ENCODE assay signal across 9 cellular contexts in the genomic region with DNA sequence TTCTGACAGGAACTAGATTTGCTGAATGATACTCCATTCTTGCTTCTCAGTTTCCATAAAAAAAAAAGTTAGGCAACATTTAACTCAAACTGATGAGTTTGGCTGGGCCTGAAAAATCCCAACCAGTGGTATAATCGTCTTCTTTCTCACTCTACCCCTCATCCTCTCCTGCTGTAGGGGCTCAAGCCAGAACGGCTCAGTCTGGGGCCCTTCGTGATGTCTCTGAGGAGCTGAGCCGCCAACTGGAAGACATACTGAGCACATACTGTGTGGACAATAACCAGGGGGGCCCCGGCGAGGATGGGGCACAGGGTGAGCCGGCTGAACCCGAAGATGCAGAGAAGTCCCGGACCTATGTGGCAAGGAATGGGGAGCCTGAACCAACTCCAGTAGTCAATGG. TPM values are rescaled to one million over a fixed set of nuclear protein-coding genes. Genes with fewer than 3 reads are reported as not detected.
A peak's percentile ranks its signal among the peaks of the same experiment; 100 is the strongest.
DNase-seq lines count a peak whose midpoint lies in the region; ATAC-seq, FAIRE-seq and TF ChIP-seq lines count a peak whose summit lies in the region.
"Had no signal": no experiment of that assay in that cellular context is flagged by ENCODE, and none has a peak within 500 bp of the region (broad histone marks: within the 10 kb centered on the region; RNA-seq: fewer than 3 reads in every experiment).

No MANE protein-coding gene starts in this region.

- no peak overlapping the region for H2BK12ac ChIP-seq in trophoblast cell (ENCODE audit: low read length)

- H4K91ac ChIP-seq in trophoblast cell (ENCODE audit: low read depth, low read length), result no peak overlapping the region

- H3K79me2 ChIP-seq in PC-3 (ENCODE audit: low read length), result peaks cover 57% of the 10 kb centered on the region
- peaks cover 50% of the 10 kb centered on the region for H3K79me2 ChIP-seq in endothelial cell of umbilical vein (ENCODE audit: control insufficient read depth, insufficient read depth, low read length)
- peaks cover 8% of the 10 kb centered on the region for H3K79me2 ChIP-seq in trophoblast cell (ENCODE audit: control insufficient read depth, insufficient read depth, low read length, poor library complexity)

- H4K20me1 ChIP-seq in PC-3 (ENCODE audit: low read length) (peaks cover 12% of the 10 kb centered on the region; the same call in 1 of the 2 replicates), endothelial cell of umbilical vein (replicated peaks; ENCODE audit: control insufficient read depth, extremely low read depth, insufficient read depth, low read length) (no peaks in the 10 kb centered on the region)

- peak overlapping the region; percentile 95 for H3K4me3 Mint-ChIP-seq in Calu3 (ENCODE audit: low read depth, unreplicated experiment)

- no peaks in the 10 kb centered on the region for H3K9me3 Mint-ChIP-seq in Calu3 (ENCODE audit: low read depth, unreplicated experiment)

- H2AFZ ChIP-seq in PC-3 (ENCODE audit: low read length), result no peak overlapping the region
- no peak overlapping the region for H2AFZ ChIP-seq in endothelial cell of umbilical vein (ENCODE audit: low read depth, low read length)
- no peak overlapping the region for H2AFZ ChIP-seq in trophoblast cell (ENCODE audit: insufficient read depth, low read length, poor library complexity)

- ATAC-seq in PC-3 (no peak), GM21737 (IDR thresholded peaks at IDR 0.05; ENCODE audit: unreplicated experiment) (no peak), GM21529 (IDR thresholded peaks at IDR 0.05; ENCODE audit: unreplicated experiment) (no peak), GM19467 (IDR thresholded peaks at IDR 0.05; ENCODE audit: unreplicated experiment) (no peak)

- H3K27me3 Mint-ChIP-seq in Calu3 (ENCODE audit: unreplicated experiment), result no peaks in the 10 kb centered on the region

- H3K36me3 ChIP-seq in PC-3 (ENCODE audit: low read depth, low read length) (peaks cover 26% of the 10 kb centered on the region), endothelial cell of umbilical vein (ENCODE audit: control insufficient read depth in 2 of 2, extremely low read depth in 1 of 2, insufficient read depth in 2 of 2, low read length in 2 of 2) (peaks cover 12 to 14% of the 10 kb centered on the region in 2 experiments), trophoblast cell (ENCODE audit: control insufficient read depth in 1 of 2, insufficient read depth in 2 of 2, low read length in 2 of 2) (peaks cover 16 to 24% of the 10 kb centered on the region in 2 experiments)

- H3K9me3 ChIP-seq in PC-3 (ENCODE audit: low read length), result no peaks in the 10 kb centered on the region
- no peaks in the 10 kb centered on the region for H3K9me3 ChIP-seq in endothelial cell of umbilical vein (replicated peaks; ENCODE audit: control insufficient read depth, insufficient read depth, low read length)
- no peaks in the 10 kb centered on the region for H3K9me3 ChIP-seq in trophoblast cell (ENCODE audit: insufficient read depth, low read depth, low read length)

- BruUV-seq in Calu3 (replicated peaks; lab: Mats Ljungman, UMichigan) (no TSS peak), PC-3 (replicated peaks; lab: Mats Ljungman, UMichigan) (no TSS peak), endothelial cell of umbilical vein (replicated peaks; lab: Mats Ljungman, UMichigan) (no TSS peak)

- H2BK5ac ChIP-seq in trophoblast cell (ENCODE audit: low read depth, low read length, poor library complexity), result no peak overlapping the region

- intact Hi-C loops in Calu3 (cut with micrococcal nuclease; ENCODE audit: unreplicated experiment), result no loop called here
- intact Hi-C loops in PC-3 (cut with micrococcal nuclease), result loop anchor here (2.0 kb wide), 1 partner anchor 20 kb away; a partner anchor contains a TSS
- intact Hi-C loops in endothelial cell of umbilical vein (cut with micrococcal nuclease), result loop anchor here (2.0 kb wide), 1 partner anchor 20 kb away; a partner anchor contains a TSS

- no peaks in the 10 kb centered on the region for H3K9me1 ChIP-seq in endothelial cell of umbilical vein (replicated peaks; ENCODE audit: control insufficient read depth, extremely low read depth, insufficient read depth, low read length)

- H3F3A ChIP-seq in PC-3 (ENCODE audit: low read length, unreplicated experiment), result no peaks in the 10 kb centered on the region

- peak overlapping the region; percentile 77 for H3K4ac ChIP-seq in trophoblast cell (ENCODE audit: low read depth, low read length)

- dilution Hi-C loops in endothelial cell of umbilical vein (cut with MboI; ENCODE audit: extremely low pct_ligation_motif_present, low sequenced_read_pairs), result no loop called here

- peaks cover 63% of the 10 kb centered on the region for H3K36me3 Mint-ChIP-seq in Calu3 (ENCODE audit: insufficient read depth, unreplicated experiment)

- no peak for TF ChIP-seq POLR2A in endothelial cell of umbilical vein (IDR thresholded peaks at IDR 0.05; ENCODE audit: low read depth, low read length)

- peak overlapping the region; percentile 96 for H3K27ac Mint-ChIP-seq in Calu3 (ENCODE audit: unreplicated experiment)

- no CpG with 5 or more reads among the region's 9 CpGs for WGBS in trophoblast cell (ENCODE audit: extremely low coverage, insufficient coverage, insufficient read length)

- H3K14ac ChIP-seq in trophoblast cell (ENCODE audit: low read length), result peak overlapping the region; percentile 24

- no peak overlapping the region for H3K18ac ChIP-seq in trophoblast cell (ENCODE audit: low read length)

- DNase-seq in Calu3 (no peak), PC-3 (no peak), endothelial cell of umbilical vein (ENCODE audit: low read depth, low spot score) (no peak), trophoblast cell (no peak), HEK293T (ENCODE audit: extremely low spot score) (no peak)

- no peak overlapping the region for H2AK5ac ChIP-seq in trophoblast cell (ENCODE audit: low read length)

- no peaks in the 10 kb centered on the region for H3K9me2 ChIP-seq in PC-3 (replicated peaks; ENCODE audit: low read length)

- peaks cover 18% of the 10 kb centered on the region for H3K4me1 ChIP-seq in PC-3 (ENCODE audit: insufficient read depth, low read length)
- peaks cover 22% of the 10 kb centered on the region for H3K4me1 ChIP-seq in endothelial cell of umbilical vein (ENCODE audit: control insufficient read depth, extremely low read depth, insufficient read depth, low read length)
- peaks cover 7 to 10% of the 10 kb centered on the region in 2 experiments for H3K4me1 ChIP-seq in trophoblast cell (ENCODE audit: control insufficient read depth in 1 of 2, insufficient read depth in 2 of 2, low read length in 2 of 2)

- no peak overlapping the region for H4K8ac ChIP-seq in trophoblast cell (ENCODE audit: low read depth, low read length)

- H3K4me2 ChIP-seq in PC-3 (ENCODE audit: low read length) (peak overlapping the region; percentile 86), endothelial cell of umbilical vein (ENCODE audit: insufficient read depth, low read length) (peak overlapping the region; percentile 96), trophoblast cell (ENCODE audit: low read length) (peak overlapping the region; percentile 0)

- peaks cover 9% of the 10 kb centered on the region for H3K79me1 ChIP-seq in trophoblast cell (ENCODE audit: low read length)

- CTCF ChIA-PET in Calu3 (lab: Charles Lee), result no interaction called here
- CTCF ChIA-PET in PC-3 (lab: Charles Lee), result interaction anchor here (0.6 kb wide), 1 partner anchor 43 kb away, joined by 8 read pairs; no protein-coding TSS in a partner anchor
- CTCF ChIA-PET in endothelial cell of umbilical vein (lab: Charles Lee), result interaction anchor here (1.1 to 2.3 kb wide), 2 partner anchors 35 to 73 kb away, joined by 6 to 13 read pairs; a partner anchor contains a TSS
- CTCF ChIA-PET in HEK293T (lab: Yijun Ruan, JAX), result interaction anchor here (0.6 kb wide), 1 partner anchor 10 kb away, joined by 3 read pairs; no protein-coding TSS in a partner anchor

- H3K23ac ChIP-seq in trophoblast cell (ENCODE audit: low read length), result no peak overlapping the region

- H4K12ac ChIP-seq in trophoblast cell (ENCODE audit: low read depth, low read length), result no peak overlapping the region

- H3K4me3 ChIP-seq in PC-3 (ENCODE audit: low read length) (peak overlapping the region; percentile 95), endothelial cell of umbilical vein (replicated peaks in 1 of 3; ENCODE audit: insufficient read depth in 1 of 3, low read depth in 1 of 3, low read length in 3 of 3) (peak overlapping the region in 2 of 3 experiments; percentile 53 to 90), trophoblast cell (ENCODE audit: low read depth, low read length) (no peak overlapping the region)

- FAIRE-seq in endothelial cell of umbilical vein (lab: Jason Lieb, UNC), result no peak

- POLR2A ChIA-PET in PC-3 (lab: Charles Lee; ENCODE audit: unreplicated experiment) (no interaction called here), endothelial cell of umbilical vein (lab: Charles Lee) (interaction anchor here (1.9 to 2.5 kb wide), 2 partner anchors 19 to 73 kb away, joined by 4 to 9 read pairs; a partner anchor contains a TSS), HEK293T (lab: Yijun Ruan, JAX) (interaction anchor here (0.8 to 3.6 kb wide), 3 partner anchors 19 to 73 kb away, joined by 3 to 28 read pairs (median 3); a partner anchor contains a TSS)

- H3K9ac ChIP-seq in PC-3 (ENCODE audit: low read length), result peak overlapping the region; percentile 95; the same call in 1 of the 2 replicates
- peak overlapping the region; percentile 95 for H3K9ac ChIP-seq in endothelial cell of umbilical vein (replicated peaks; ENCODE audit: extremely low read depth, insufficient read depth, low read length)
- H3K9ac ChIP-seq in trophoblast cell (ENCODE audit: low read length), result no peak overlapping the region

- peaks cover 32% of the 10 kb centered on the region for H3K4me1 Mint-ChIP-seq in Calu3 (ENCODE audit: low read depth, unreplicated experiment)

- TF ChIP-seq CTCF in Calu3 (IDR thresholded peaks at IDR 0.05; ENCODE audit: unreplicated experiment) (no peak), PC-3 (conservative IDR thresholded peaks at IDR 0.05; ENCODE audit: low read depth, low read length) (no peak), endothelial cell of umbilical vein (IDR thresholded peaks at IDR 0.05; ENCODE audit: extremely low read depth in 1 of 2, insufficient read depth in 1 of 2, low read depth in 1 of 2, low read length in 2 of 2) (no peak)

- H3K27ac ChIP-seq in PC-3 (ENCODE audit: low read length) (no peak overlapping the region), endothelial cell of umbilical vein (ENCODE audit: insufficient read depth, low read depth, low read length) (peak overlapping the region; percentile 88), trophoblast cell (ENCODE audit: low read depth, low read length) (no peak overlapping the region)

- H3K27me3 ChIP-seq in PC-3 (ENCODE audit: low read length) (no peaks in the 10 kb centered on the region), endothelial cell of umbilical vein (ENCODE audit: control insufficient read depth in 2 of 2, insufficient read depth in 2 of 2, low read length in 2 of 2) (no peaks in the 10 kb centered on the region), trophoblast cell (ENCODE audit: insufficient read depth, low read length) (no peaks in the 10 kb centered on the region)

- no peak overlapping the region for H2BK120ac ChIP-seq in trophoblast cell (ENCODE audit: insufficient read depth, low read length, poor library complexity)

RNA-seq across cellular contexts. Expression of a gene that starts 1.6 kb away (rescaled TPM):
- 58.4 and 62.4 TPM in 2 replicates for total RNA-seq in Calu3 (2022)
- total RNA-seq in PC-3 (2014; rRNA removed), result 64.2 and 79.0 TPM in 2 replicates
- 64.3 and 69.4 TPM in 2 replicates for total RNA-seq in endothelial cell of umbilical vein
- 41.8 and 44.6 TPM in 2 replicates for polyA plus RNA-seq in endothelial cell of umbilical vein
- polyA plus RNA-seq in endothelial cell of umbilical vein (2011; cell fraction: cytosol; rRNA removed), result 38.8 and 39.7 TPM in 2 replicates
- 54.9 and 57.9 TPM in 2 replicates for polyA plus RNA-seq in endothelial cell of umbilical vein (2011; cell fraction: nucleus; rRNA removed)
- 27.5 and 29.5 TPM in 2 replicates for polyA plus RNA-seq in endothelial cell of umbilical vein (2012)
- polyA minus RNA-seq in endothelial cell of umbilical vein, result 64.5 and 73.1 TPM in 2 replicates
- 22.0 TPM for polyA minus RNA-seq in endothelial cell of umbilical vein (2011; cell fraction: cytosol; rRNA and poly(A)+ RNA removed)
- 18.5 and 23.3 TPM in 2 replicates for polyA minus RNA-seq in endothelial cell of umbilical vein (2011; cell fraction: nucleus; rRNA and poly(A)+ RNA removed)
- polyA plus RNA-seq in trophoblast cell (2013), result 22.4 and 22.7 TPM in 2 replicates

RNA-seq across cellular contexts. Expression of a gene that starts 19.3 kb away (rescaled TPM):
- total RNA-seq in Calu3 (2022) (7.1 and 8.2 TPM in 2 replicates), PC-3 (2014; rRNA removed) (4.7 and 5.5 TPM in 2 replicates), endothelial cell of umbilical vein (12.0 and 15.3 TPM in 2 replicates)
- polyA plus RNA-seq in endothelial cell of umbilical vein, result 14.8 and 19.1 TPM in 2 replicates
- 15.1 and 21.3 TPM in 2 replicates for polyA plus RNA-seq in endothelial cell of umbilical vein (2011; cell fraction: cytosol; rRNA removed)
- polyA plus RNA-seq in endothelial cell of umbilical vein (2011; cell fraction: nucleus; rRNA removed), result 7.9 and 8.0 TPM in 2 replicates
- polyA plus RNA-seq in endothelial cell of umbilical vein (2012), result 13.4 and 15.7 TPM in 2 replicates
- polyA minus RNA-seq in endothelial cell of umbilical vein, result 8.3 and 10.1 TPM in 2 replicates
- not detected for polyA minus RNA-seq in endothelial cell of umbilical vein (2011; cell fraction: cytosol; rRNA and poly(A)+ RNA removed)
- polyA minus RNA-seq in endothelial cell of umbilical vein (2011; cell fraction: nucleus; rRNA and poly(A)+ RNA removed), result 1.1 and 3.2 TPM in 2 replicates
- 12.7 and 13.6 TPM in 2 replicates for polyA plus RNA-seq in trophoblast cell (2013)

RNA-seq across cellular contexts. Expression of a gene that starts 24.4 kb away (rescaled TPM):
- total RNA-seq in Calu3 (2022) (6.6 and 7.6 TPM in 2 replicates), PC-3 (2014; rRNA removed) (8.5 and 11.8 TPM in 2 replicates), endothelial cell of umbilical vein (1.8 and 2.2 TPM in 2 replicates)
- 1.1 and 1.3 TPM in 2 replicates for polyA plus RNA-seq in endothelial cell of umbilical vein
- 1.2 and 1.4 TPM in 2 replicates for polyA plus RNA-seq in endothelial cell of umbilical vein (2011; cell fraction: cytosol; rRNA removed)
- 1.8 and 2.0 TPM in 2 replicates for polyA plus RNA-seq in endothelial cell of umbilical vein (2011; cell fraction: nucleus; rRNA removed)
- 1.0 and 1.2 TPM in 2 replicates for polyA plus RNA-seq in endothelial cell of umbilical vein (2012)
- 0.63 and 1.9 TPM in 2 replicates for polyA minus RNA-seq in endothelial cell of umbilical vein
- 4.3 TPM for polyA minus RNA-seq in endothelial cell of umbilical vein (2011; cell fraction: cytosol; rRNA and poly(A)+ RNA removed)
- 0.82 and 1.3 TPM in 2 replicates for polyA minus RNA-seq in endothelial cell of umbilical vein (2011; cell fraction: nucleus; rRNA and poly(A)+ RNA removed)
- polyA plus RNA-seq in trophoblast cell (2013), result 2.3 TPM in 2 replicates

RNA-seq across cellular contexts. Expression of a gene that starts 27.8 kb away (rescaled TPM):
- not detected in 2 replicates for total RNA-seq in Calu3 (2022)
- not detected in 2 replicates for total RNA-seq in PC-3 (2014; rRNA removed)
- total RNA-seq in endothelial cell of umbilical vein, result not detected in 2 replicates
- polyA plus RNA-seq in endothelial cell of umbilical vein, result not detected in 2 replicates
- not detected in 2 replicates for polyA plus RNA-seq in endothelial cell of umbilical vein (2011; cell fraction: cytosol; rRNA removed)
- polyA plus RNA-seq in endothelial cell of umbilical vein (2011; cell fraction: nucleus; rRNA removed), result not detected in 2 replicates
- polyA plus RNA-seq in endothelial cell of umbilical vein (2012), result 0.12 TPM in 1 of 2 replicates, not detected in the other
- polyA minus RNA-seq in endothelial cell of umbilical vein, result not detected in 2 replicates
- not detected for polyA minus RNA-seq in endothelial cell of umbilical vein (2011; cell fraction: cytosol; rRNA and poly(A)+ RNA removed)
- polyA minus RNA-seq in endothelial cell of umbilical vein (2011; cell fraction: nucleus; rRNA and poly(A)+ RNA removed), result 0.24 TPM in 1 of 2 replicates, not detected in the other
- polyA plus RNA-seq in trophoblast cell (2013), result not detected in 2 replicates
- total RNA-seq: pulmonary artery endothelial cell had no signal

RNA-seq across cellular contexts. Expression of a gene that starts 41.1 kb away (rescaled TPM):
- total RNA-seq in Calu3 (2022), result 31.6 and 35.5 TPM in 2 replicates
- total RNA-seq in PC-3 (2014; rRNA removed), result 4.2 and 7.7 TPM in 2 replicates
- total RNA-seq in endothelial cell of umbilical vein, result 15.7 and 20.7 TPM in 2 replicates
- 21.3 and 23.2 TPM in 2 replicates for polyA plus RNA-seq in endothelial cell of umbilical vein
- polyA plus RNA-seq in endothelial cell of umbilical vein (2011; cell fraction: cytosol; rRNA removed), result 15.7 and 18.1 TPM in 2 replicates
- polyA plus RNA-seq in endothelial cell of umbilical vein (2011; cell fraction: nucleus; rRNA removed), result 68.7 and 93.2 TPM in 2 replicates
- 12.0 and 14.8 TPM in 2 replicates for polyA plus RNA-seq in endothelial cell of umbilical vein (2012)
- 30.8 and 31.6 TPM in 2 replicates for polyA minus RNA-seq in endothelial cell of umbilical vein
- polyA minus RNA-seq in endothelial cell of umbilical vein (2011; cell fraction: cytosol; rRNA and poly(A)+ RNA removed), result 5.2 TPM
- polyA minus RNA-seq in endothelial cell of umbilical vein (2011; cell fraction: nucleus; rRNA and poly(A)+ RNA removed), result 34.2 and 37.8 TPM in 2 replicates
- 10.1 and 10.9 TPM in 2 replicates for polyA plus RNA-seq in trophoblast cell (2013)

Comparison
In these comparisons a context has a peak if more than half of its experiments do, and no peak if none do; other contexts are left out.
1. H3K4me2 ChIP-seq: peak in every context shown above with its lines; median percentile 96 in endothelial cell of umbilical vein; 86 in PC-3; 0 in trophoblast cell.